In genomic region chr2:112645396-112646101, GRCh38 we compare ENCODE assay signal across 1 cellular context.
TF ChIP-seq lines count a peak whose summit lies in the region.

TSS of gene SLC20A1 (plus strand) at chr2:112645939. CDS start at chr2:112646829, 890 bp downstream.

TF ChIP-seq in K562, 482 proteins besides CTCF, POLR2A, EP300 and RAD21 (continued from another document and continues in another):
- TF ChIP-seq HMBOX1 (IDR thresholded peaks at IDR 0.05): 0 out of 2 replicates have a peak, but pooled peaks have one; percentile 21
- TF ChIP-seq BACH1 (tag; IDR thresholded peaks at IDR 0.05): no peak
- no peak for TF ChIP-seq DIDO1 (tag; IDR thresholded peaks at IDR 0.05; ENCODE audit: low read depth)
- TF ChIP-seq ZBTB12 (CRISPR knock-in tag; IDR thresholded peaks at IDR 0.05): peak; percentile 46; the same call in 1 of the 2 replicates
- no peak for TF ChIP-seq MCM5 (IDR thresholded peaks at IDR 0.05; ENCODE audit: low read depth)
- no peak for TF ChIP-seq MCM2 (IDR thresholded peaks at IDR 0.05; ENCODE audit: low read depth)
- peak; percentile 97 for TF ChIP-seq POLR2H (tag; IDR thresholded peaks at IDR 0.05; ENCODE audit: low read depth)
- TF ChIP-seq, protein P1, sequence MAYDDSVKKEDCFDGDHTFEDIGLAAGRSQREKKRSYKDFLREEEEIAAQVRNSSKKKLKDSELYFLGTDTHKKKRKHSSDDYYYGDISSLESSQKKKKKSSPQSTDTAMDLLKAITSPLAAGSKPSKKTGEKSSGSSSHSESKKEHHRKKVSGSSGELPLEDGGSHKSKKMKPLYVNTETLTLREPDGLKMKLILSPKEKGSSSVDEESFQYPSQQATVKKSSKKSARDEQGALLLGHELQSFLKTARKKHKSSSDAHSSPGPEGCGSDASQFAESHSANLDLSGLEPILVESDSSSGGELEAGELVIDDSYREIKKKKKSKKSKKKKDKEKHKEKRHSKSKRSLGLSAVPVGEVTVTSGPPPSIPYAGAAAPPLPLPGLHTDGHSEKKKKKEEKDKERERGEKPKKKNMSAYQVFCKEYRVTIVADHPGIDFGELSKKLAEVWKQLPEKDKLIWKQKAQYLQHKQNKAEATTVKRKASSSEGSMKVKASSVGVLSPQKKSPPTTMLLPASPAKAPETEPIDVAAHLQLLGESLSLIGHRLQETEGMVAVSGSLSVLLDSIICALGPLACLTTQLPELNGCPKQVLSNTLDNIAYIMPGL (CRISPR knock-in tag; IDR thresholded peaks at IDR 0.05): no peak
- no peak for TF ChIP-seq TCF3 (CRISPR knock-in tag; IDR thresholded peaks at IDR 0.05)
- TF ChIP-seq ZNF232 (CRISPR knock-in tag; IDR thresholded peaks at IDR 0.05): no peak
- no peak for TF ChIP-seq CHD4 (IDR thresholded peaks at IDR 0.05; ENCODE audit: insufficient read depth, insufficient replicate concordance, low read depth, low read length, poor library complexity, severe bottlenecking)
- TF ChIP-seq SMARCC2 (IDR thresholded peaks at IDR 0.05; ENCODE audit: low read depth): no peak
- peak; percentile 32; the same call in 1 of the 2 replicates for TF ChIP-seq NCOR1 (IDR thresholded peaks at IDR 0.05)
- TF ChIP-seq HEY1 (CRISPR knock-in tag; IDR thresholded peaks at IDR 0.05; ENCODE audit: borderline replicate concordance): no peak
- TF ChIP-seq, protein P2, sequence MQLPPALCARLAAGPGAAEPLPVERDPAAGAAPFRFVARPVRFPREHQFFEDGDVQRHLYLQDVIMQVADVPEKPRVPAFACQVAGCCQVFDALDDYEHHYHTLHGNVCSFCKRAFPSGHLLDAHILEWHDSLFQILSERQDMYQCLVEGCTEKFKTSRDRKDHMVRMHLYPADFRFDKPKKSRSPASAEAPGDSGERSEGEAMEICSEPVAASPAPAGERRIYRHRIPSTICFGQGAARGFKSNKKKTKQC (CRISPR knock-in tag; IDR thresholded peaks at IDR 0.05): peak; percentile 4
- TF ChIP-seq NR2C2 (CRISPR knock-in tag; IDR thresholded peaks at IDR 0.05): peak; percentile 69; the same call in 1 of the 2 replicates
- peak; percentile 97 for TF ChIP-seq NR2C2 (tag; IDR thresholded peaks at IDR 0.05)
- peak; percentile 83; the same call in 1 of the 2 replicates for TF ChIP-seq THAP12 (CRISPR knock-in tag; IDR thresholded peaks at IDR 0.05)
- TF ChIP-seq POLR2B (IDR thresholded peaks at IDR 0.05; ENCODE audit: low read depth, partially characterized antibody): peak; percentile 92
- no peak for TF ChIP-seq E4F1 (CRISPR knock-in tag; IDR thresholded peaks at IDR 0.05; ENCODE audit: borderline replicate concordance)
- TF ChIP-seq MAZ (CRISPR knock-in tag; conservative IDR thresholded peaks at IDR 0.05 in 1 of 2, IDR thresholded peaks at IDR 0.05 in 1 of 2): peak; percentile 95 to 96
- peak; percentile 83 for TF ChIP-seq GTF2B (IDR thresholded peaks at IDR 0.05; ENCODE audit: extremely low read depth, insufficient read length)
- no peak for TF ChIP-seq ZZZ3 (IDR thresholded peaks at IDR 0.05)
- peak; percentile 90 for TF ChIP-seq ATF7 (IDR thresholded peaks at IDR 0.05)
- TF ChIP-seq PPARD (CRISPR knock-in tag; IDR thresholded peaks at IDR 0.05): no peak
- no peak for TF ChIP-seq HNRNPLL (IDR thresholded peaks at IDR 0.05; ENCODE audit: low read depth, low read length, poor library complexity, severe bottlenecking)
- TF ChIP-seq C11orf30 (IDR thresholded peaks at IDR 0.05; ENCODE audit: low read depth): no peak
- TF ChIP-seq EGR1 (conservative IDR thresholded peaks at IDR 0.05): no peak
- TF ChIP-seq BCL6 (CRISPR knock-in tag; IDR thresholded peaks at IDR 0.05): no peak
- no peak for TF ChIP-seq POLR3A (IDR thresholded peaks at IDR 0.05; ENCODE audit: borderline replicate concordance, extremely low read depth, insufficient read depth, insufficient read length)
- no peak for TF ChIP-seq KAT8 (IDR thresholded peaks at IDR 0.05; ENCODE audit: low read depth)
- peak; percentile 67 for TF ChIP-seq PCBP1 (IDR thresholded peaks at IDR 0.05; ENCODE audit: low read depth, low read length, poor library complexity, severe bottlenecking)
- TF ChIP-seq DLX4 (CRISPR knock-in tag; IDR thresholded peaks at IDR 0.05): no peak
- no peak for TF ChIP-seq MCM7 (IDR thresholded peaks at IDR 0.05)
- TF ChIP-seq RBBP5 (IDR thresholded peaks at IDR 0.05; ENCODE audit: borderline replicate concordance, insufficient read depth, low read length, poor library complexity, severe bottlenecking): peak; percentile 95
- TF ChIP-seq, protein P3, sequence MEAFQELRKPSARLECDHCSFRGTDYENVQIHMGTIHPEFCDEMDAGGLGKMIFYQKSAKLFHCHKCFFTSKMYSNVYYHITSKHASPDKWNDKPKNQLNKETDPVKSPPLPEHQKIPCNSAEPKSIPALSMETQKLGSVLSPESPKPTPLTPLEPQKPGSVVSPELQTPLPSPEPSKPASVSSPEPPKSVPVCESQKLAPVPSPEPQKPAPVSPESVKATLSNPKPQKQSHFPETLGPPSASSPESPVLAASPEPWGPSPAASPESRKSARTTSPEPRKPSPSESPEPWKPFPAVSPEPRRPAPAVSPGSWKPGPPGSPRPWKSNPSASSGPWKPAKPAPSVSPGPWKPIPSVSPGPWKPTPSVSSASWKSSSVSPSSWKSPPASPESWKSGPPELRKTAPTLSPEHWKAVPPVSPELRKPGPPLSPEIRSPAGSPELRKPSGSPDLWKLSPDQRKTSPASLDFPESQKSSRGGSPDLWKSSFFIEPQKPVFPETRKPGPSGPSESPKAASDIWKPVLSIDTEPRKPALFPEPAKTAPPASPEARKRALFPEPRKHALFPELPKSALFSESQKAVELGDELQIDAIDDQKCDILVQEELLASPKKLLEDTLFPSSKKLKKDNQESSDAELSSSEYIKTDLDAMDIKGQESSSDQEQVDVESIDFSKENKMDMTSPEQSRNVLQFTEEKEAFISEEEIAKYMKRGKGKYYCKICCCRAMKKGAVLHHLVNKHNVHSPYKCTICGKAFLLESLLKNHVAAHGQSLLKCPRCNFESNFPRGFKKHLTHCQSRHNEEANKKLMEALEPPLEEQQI (IDR thresholded peaks at IDR 0.05): no peak
- TF ChIP-seq ZFP36 (IDR thresholded peaks at IDR 0.05; ENCODE audit: low read depth, low read length, partially characterized antibody): no peak
- peak; percentile 52; the same call in 1 of the 2 replicates for TF ChIP-seq NFRKB (IDR thresholded peaks at IDR 0.05; ENCODE audit: low read depth)
- no peak for TF ChIP-seq HNRNPH1 (optimal IDR thresholded peaks at IDR 0.05; ENCODE audit: low read depth, low read length)
- no peak for TF ChIP-seq RHOXF2B (CRISPR knock-in tag; conservative IDR thresholded peaks at IDR 0.05)
- TF ChIP-seq ARID3B (CRISPR knock-in tag; IDR thresholded peaks at IDR 0.05; ENCODE audit: borderline replicate concordance): 0 out of 2 replicates have a peak, but pooled peaks have one; percentile 33
- TF ChIP-seq PURB (CRISPR knock-in tag; IDR thresholded peaks at IDR 0.05; ENCODE audit: low read depth): no peak
- TF ChIP-seq GATAD2A (IDR thresholded peaks at IDR 0.05): no peak
- peak; percentile 100 for TF ChIP-seq POLR2G (IDR thresholded peaks at IDR 0.05; ENCODE audit: low read depth, low read length)
- TF ChIP-seq CTCFL (IDR thresholded peaks at IDR 0.05; ENCODE audit: borderline replicate concordance, insufficient read depth, low read depth, low read length, poor library complexity, severe bottlenecking): peak; percentile 9
- TF ChIP-seq SMARCA4 (IDR thresholded peaks at IDR 0.05): 0 out of 2 replicates have a peak, but pooled peaks have one; percentile 8
- no peak for TF ChIP-seq ZKSCAN3 (CRISPR knock-in tag; IDR thresholded peaks at IDR 0.05)
- TF ChIP-seq ZNF584 (CRISPR knock-in tag; IDR thresholded peaks at IDR 0.05; ENCODE audit: low read depth): no peak
